9 cellular contexts compared by ENCODE assay signal in genomic region chr1:209601809-209602657, GRCh38. TPM values are rescaled to one million over a fixed set of nuclear protein-coding genes. Genes with fewer than 3 reads are reported as not detected.
DNase-seq lines count a peak whose midpoint lies in the region; ATAC-seq and TF ChIP-seq lines count a peak whose summit lies in the region.
"Had no signal": no experiment of that assay in that cellular context is flagged by ENCODE, and none has a peak within 500 bp of the region (broad histone marks: within the 10 kb centered on the region; RNA-seq: fewer than 3 reads in every experiment).

No MANE protein-coding gene starts in this region.

- peak; percentile 46 for ATAC-seq in GM19468 (IDR thresholded peaks at IDR 0.05; ENCODE audit: extremely low read depth, unreplicated experiment)
- peak; percentile 75 for ATAC-seq in omental fat pad (ENCODE audit: low FRiP score)
- ATAC-seq in HG03139 (IDR thresholded peaks at IDR 0.05; ENCODE audit: unreplicated experiment), result no peak

- CTCF ChIA-PET in Calu3 (lab: Charles Lee), result interaction anchor here (0.5 to 1.4 kb wide), 3 partner anchors 25 to 59 kb away, joined by 3 to 5 read pairs (median 3); no protein-coding TSS in a partner anchor

- no peak overlapping the region for H3K4me3 ChIP-seq in fibroblast of pulmonary artery (replicated peaks; ENCODE audit: low read depth, low read length)
- H3K4me3 ChIP-seq: SK-N-MC had no signal

- BruUV-seq in Calu3 (replicated peaks; lab: Mats Ljungman, UMichigan), result no TSS peak

- intact Hi-C loops in Calu3 (cut with micrococcal nuclease; ENCODE audit: unreplicated experiment), result loop anchor here (1.0 kb wide), 3 partner anchors 50 to 145 kb away; partner anchors contain the start of gene LAMB3

- peaks cover 40% of the 10 kb centered on the region for H3K27me3 Mint-ChIP-seq in Calu3 (ENCODE audit: unreplicated experiment)

- TF ChIP-seq CTCF in Calu3 (IDR thresholded peaks at IDR 0.05; ENCODE audit: unreplicated experiment) (peak; percentile 85), fibroblast of pulmonary artery (IDR thresholded peaks at IDR 0.05; ENCODE audit: low read length, missing control alignments) (peak; percentile 84), omental fat pad (IDR thresholded peaks at IDR 0.05) (no peak)

- H3K9me3 Mint-ChIP-seq in Calu3 (ENCODE audit: low read depth, unreplicated experiment), result no peaks in the 10 kb centered on the region

- H3K4me3 Mint-ChIP-seq in Calu3 (ENCODE audit: low read depth, unreplicated experiment), result no peak overlapping the region

- no peaks in the 10 kb centered on the region for H3K36me3 Mint-ChIP-seq in Calu3 (ENCODE audit: insufficient read depth, unreplicated experiment)

- H3K27ac Mint-ChIP-seq in Calu3 (ENCODE audit: unreplicated experiment), result no peak overlapping the region

- DNase-seq in Calu3, result peak; percentile 61
- DNase-seq in NCI-H2029 treated with DMSO at 0.1 percent for 48 hours (lab: John Stamatoyannopoulos, UW), result peak; percentile 14
- DNase-seq in activated CD4-positive, alpha-beta T cell treated with anti-CD3 and anti-CD28 coated beads, Interleukin-2, amount 50 U/mL, for 48 hours, result peak; percentile 30 to 51
- peak; percentile 78 for DNase-seq in fibroblast of pulmonary artery (ENCODE audit: low read depth)
- no peak for DNase-seq in omental fat pad (ENCODE audit: low spot score)
- DNase-seq in ecto neural progenitor cell (ENCODE audit: low spot score), result no peak

- no peaks in the 10 kb centered on the region for H3K4me1 Mint-ChIP-seq in Calu3 (ENCODE audit: low read depth, unreplicated experiment)

RNA-seq across cellular contexts. Expression of gene CAMK1G, which starts 18.5 kb away (rescaled TPM):
- total RNA-seq in Calu3 (2022), result not detected in 2 replicates
- not detected for total RNA-seq in omental fat pad

RNA-seq across cellular contexts. Expression of gene LAMB3, which starts 50.2 kb away (rescaled TPM):
- total RNA-seq in Calu3 (2022), result 331 and 333 TPM in 2 replicates
- total RNA-seq in omental fat pad, result 10 to 100 TPM in 1 of 4 donors, 1 to 10 TPM in 3; 2.5 to 69.9 (median 6.3) TPM

Comparison
In these comparisons a context has a peak if more than half of its experiments do, and no peak if none do; other contexts are left out.
1. DNase-seq: peak in Calu3 (single experiment), NCI-H2029 treated with DMSO at 0.1 percent for 48 hours (single experiment), activated CD4-positive, alpha-beta T cell treated with anti-CD3 and anti-CD28 coated beads, Interleukin-2, amount 50 U/mL, for 48 hours (2 of 2) and fibroblast of pulmonary artery (single experiment); none in omental fat pad (single experiment) and ecto neural progenitor cell (single experiment).
2. CTCF ChIP-seq: peak in Calu3 (single experiment) and fibroblast of pulmonary artery (single experiment); none in omental fat pad (0 of 3).